ENCODE assay signal across 21 cellular contexts in genomic region chr1:147605591-147605990, GRCh38.
DNase-seq lines count a peak whose midpoint lies in the region; ATAC-seq, FAIRE-seq and TF ChIP-seq lines count a peak whose summit lies in the region.
"Had no signal": no experiment of that assay in that cellular context is flagged by ENCODE, and none has a peak within 500 bp of the region (broad histone marks: within the 10 kb centered on the region; RNA-seq: fewer than 3 reads in every experiment).

No MANE protein-coding gene starts in this region.

- no peaks in the 10 kb centered on the region for H3K9me3 ChIP-seq in astrocyte (ENCODE audit: insufficient read depth, low read depth, low read length)
- no peaks in the 10 kb centered on the region for H3K9me3 ChIP-seq in gastroesophageal sphincter
- no peaks in the 10 kb centered on the region for H3K9me3 ChIP-seq in stomach
- no peaks in the 10 kb centered on the region for H3K9me3 ChIP-seq in HepG2 (ENCODE audit: low read length)
- H3K9me3 ChIP-seq: BE2C had no signal

- H3K4me1 ChIP-seq in astrocyte (ENCODE audit: insufficient read depth, low read length): peaks cover 6% of the 10 kb centered on the region
- peaks cover 6 to 72% (median 13%) of the 10 kb centered on the region in 3 donors for H3K4me1 ChIP-seq in gastroesophageal sphincter
- H3K4me1 ChIP-seq in stomach: peaks cover 0 to 26% (median 16%) of the 10 kb centered on the region in 4 donors
- H3K4me1 ChIP-seq in HepG2 (ENCODE audit: insufficient read depth, low read length): peaks cover 28% of the 10 kb centered on the region

- ATAC-seq in gastroesophageal sphincter (no peak), HepG2 (no peak)
- ATAC-seq: PC-3 had no signal

- no peak for FAIRE-seq in astrocyte (lab: Jason Lieb, UNC)
- FAIRE-seq in HepG2 (lab: Jason Lieb, UNC): no peak
- FAIRE-seq: D721Med had no signal

- POLR2A ChIA-PET in HepG2 (lab: Yijun Ruan, JAX): no interaction called here

- DNase-seq in AG10803 (ENCODE audit: low read depth): peak; percentile 25
- peak; percentile 74 for DNase-seq in astrocyte (ENCODE audit: low read depth)
- DNase-seq in stomach: no peak
- DNase-seq in HepG2 (ENCODE audit: low spot score): no peak
- DNase-seq in OCI-M2 (lab: John Stamatoyannopoulos, UW; ENCODE audit: unreplicated experiment): no peak
- DNase-seq in erythroblast (lab: John Stamatoyannopoulos, UW): no peak
- no peak for DNase-seq in activated CD8-positive, alpha-beta memory T cell treated with anti-CD3 and anti-CD28 coated beads, Interleukin-2, amount 50 U/mL, for 48 hours
- DNase-seq: 8988T; BE2C; CD4-positive, alpha-beta T cell; H9; NCI-H1417 treated with DMSO at 0.1 percent for 48 hours; NCI-H187 treated with DMSO at 0.1 percent for 48 hours; NCI-H2227 treated with DMSO at 0.1 percent for 48 hours; NCI-H524; NCI-H82; PC-3; RPMI8226; SHP77 treated with DMSO at 0.1 percent for 48 hours had no signal

- peaks cover 30% of the 10 kb centered on the region for H3K4me1 Mint-ChIP-seq in astrocyte (ENCODE audit: low read depth, unreplicated experiment)

- CTCF ChIA-PET in HepG2 (lab: Yijun Ruan, JAX; ENCODE audit: low intra/inter-chr PET ratio, low total read pairs): no interaction called here

- H3K9me3 Mint-ChIP-seq in astrocyte (ENCODE audit: unreplicated experiment): no peaks in the 10 kb centered on the region
- H3K9me3 Mint-ChIP-seq: CD4-positive, alpha-beta T cell; H9 had no signal

- 28 to 38% methylated on average over 2 of the region's 2 CpGs for WGBS in gastroesophageal sphincter (ENCODE audit: low coverage in 1 of 2), 2 donors
- WGBS in stomach, 5 donors: 73 to 87% (median 76%) methylated on average over 2 of the region's 2 CpGs
- 98% methylated on average over 2 of the region's 2 CpGs for WGBS in HepG2 (ENCODE audit: low lambda C conversion rate)

- no peaks in the 10 kb centered on the region for H3K27me3 Mint-ChIP-seq in astrocyte (ENCODE audit: low read depth, unreplicated experiment)
- H3K27me3 Mint-ChIP-seq: CD4-positive, alpha-beta T cell had no signal

- H3K9ac ChIP-seq in astrocyte (ENCODE audit: low read length) (no peak overlapping the region), HepG2 (ENCODE audit: insufficient read depth, low read depth, low read length) (no peak overlapping the region)

- H3K27me3 ChIP-seq in astrocyte (ENCODE audit: insufficient read depth, low read length): no peaks in the 10 kb centered on the region
- H3K27me3 ChIP-seq in gastroesophageal sphincter: no peaks in the 10 kb centered on the region
- H3K27me3 ChIP-seq in stomach: no peaks in the 10 kb centered on the region
- no peaks in the 10 kb centered on the region for H3K27me3 ChIP-seq in HepG2 (ENCODE audit: control insufficient read depth in 1 of 2, insufficient read depth in 2 of 2, low read length in 2 of 2)
- H3K27me3 ChIP-seq: BE2C had no signal

- in situ Hi-C loops in HepG2 (cut with HindIII; ENCODE audit: extremely low pct_ligation_motif_present, low pct_unique_long_range_greater_than_20kb): no loop called here

- H3K79me2 ChIP-seq in astrocyte (ENCODE audit: insufficient read depth, low read length) (peaks cover 43% of the 10 kb centered on the region), HepG2 (ENCODE audit: insufficient read depth, low read length) (peaks cover 19% of the 10 kb centered on the region)

- TF ChIP-seq RAD21 in HepG2 (CRISPR knock-in tag; IDR thresholded peaks at IDR 0.05): no peak

- no peak overlapping the region for H3K4me2 ChIP-seq in astrocyte (ENCODE audit: low read length)
- H3K4me2 ChIP-seq in HepG2 (ENCODE audit: low read depth, low read length): no peak overlapping the region

- TF ChIP-seq EP300 in gastroesophageal sphincter (IDR thresholded peaks at IDR 0.05) (no peak), stomach (IDR thresholded peaks at IDR 0.05) (no peak), HepG2 (IDR thresholded peaks at IDR 0.05; ENCODE audit: low read depth in 2 of 2, low read length in 2 of 2) (no peak), HepG2 (CRISPR knock-in tag; IDR thresholded peaks at IDR 0.05; ENCODE audit: borderline replicate concordance) (no peak)

- H2AFZ ChIP-seq in astrocyte (ENCODE audit: low read depth, low read length): no peak overlapping the region
- no peak overlapping the region for H2AFZ ChIP-seq in HepG2 (ENCODE audit: low read length)

- no peak overlapping the region for H3K4me3 Mint-ChIP-seq in astrocyte (ENCODE audit: unreplicated experiment)
- H3K4me3 Mint-ChIP-seq: CD4-positive, alpha-beta T cell; H9 had no signal

- H3K27ac Mint-ChIP-seq in astrocyte (ENCODE audit: unreplicated experiment): peak overlapping the region; percentile 44
- H3K27ac Mint-ChIP-seq: CD4-positive, alpha-beta T cell had no signal

- no peak overlapping the region for H3K27ac ChIP-seq in astrocyte (ENCODE audit: low read depth, low read length)
- peak overlapping the region; percentile 62 to 90 (median 66) for H3K27ac ChIP-seq in gastroesophageal sphincter
- peak overlapping the region in 3 of 5 donors; percentile 14 to 59 (median 56) for H3K27ac ChIP-seq in stomach
- no peak overlapping the region for H3K27ac ChIP-seq in HepG2 (ENCODE audit: extremely low read length, insufficient read depth, low read length)

- peaks cover 13% of the 10 kb centered on the region for H3K36me3 Mint-ChIP-seq in astrocyte (ENCODE audit: low read depth, unreplicated experiment)

- H3K36me3 ChIP-seq in astrocyte (ENCODE audit: insufficient read depth, low read length): peaks cover 18% of the 10 kb centered on the region
- peaks cover 0 to 15% of the 10 kb centered on the region in 2 donors for H3K36me3 ChIP-seq in gastroesophageal sphincter
- H3K36me3 ChIP-seq in stomach: peaks cover 9 to 29% (median 25%) of the 10 kb centered on the region in 4 donors
- peaks cover 5 to 14% of the 10 kb centered on the region in 2 experiments; a peak in 3 of 5 replicates for H3K36me3 ChIP-seq in HepG2 (replicated peaks in 1 of 2; ENCODE audit: control insufficient read depth in 1 of 2, insufficient read depth in 2 of 2, low read length in 2 of 2)

- BruUV-seq in HepG2 (replicated peaks; lab: Mats Ljungman, UMichigan): no TSS peak

- TF ChIP-seq CTCF in AG10803 (conservative IDR thresholded peaks at IDR 0.05; ENCODE audit: low read length): no peak
- no peak for TF ChIP-seq CTCF in astrocyte (IDR thresholded peaks at IDR 0.05; ENCODE audit: insufficient read depth, low read depth, low read length)
- no peak for TF ChIP-seq CTCF in gastroesophageal sphincter (IDR thresholded peaks at IDR 0.05)
- no peak for TF ChIP-seq CTCF in stomach (IDR thresholded peaks at IDR 0.05)
- TF ChIP-seq CTCF in HepG2 (CRISPR knock-in tag; IDR thresholded peaks at IDR 0.05): no peak

- TF ChIP-seq POLR2A in gastroesophageal sphincter (IDR thresholded peaks at IDR 0.05): no peak
- no peak for TF ChIP-seq POLR2A in stomach (IDR thresholded peaks at IDR 0.05)
- TF ChIP-seq POLR2A in HepG2 (IDR thresholded peaks at IDR 0.05; ENCODE audit: insufficient read depth in 1 of 2, low read depth in 2 of 2, low read length in 2 of 2): no peak
- no peak for TF ChIP-seq POLR2A in erythroblast (IDR thresholded peaks at IDR 0.05; ENCODE audit: low read length)

- intact Hi-C loops in stomach (cut with DNase I; ENCODE audit: low total_unique reads): no loop called here
- intact Hi-C loops in HepG2 (cut with micrococcal nuclease; ENCODE audit: unreplicated experiment): no loop called here

- no peak overlapping the region for H3K4me3 ChIP-seq in AG10803 (ENCODE audit: low read length)
- no peak overlapping the region for H3K4me3 ChIP-seq in astrocyte (ENCODE audit: insufficient read depth, low read depth, low read length)
- H3K4me3 ChIP-seq in gastroesophageal sphincter: no peak overlapping the region
- no peak overlapping the region for H3K4me3 ChIP-seq in stomach
- no peak overlapping the region for H3K4me3 ChIP-seq in HepG2 (replicated peaks in 1 of 3; ENCODE audit: insufficient read depth in 1 of 3, low read depth in 2 of 3, low read length in 3 of 3)

- H4K20me1 ChIP-seq in astrocyte (ENCODE audit: insufficient read depth, low read length): peaks cover 32% of the 10 kb centered on the region
- H4K20me1 ChIP-seq in HepG2 (ENCODE audit: insufficient read depth, low read length): no peaks in the 10 kb centered on the region

TF ChIP-seq in HepG2, 621 proteins besides CTCF, POLR2A, EP300 and RAD21 (continues in another document):
- TF ChIP-seq ZNF766 (CRISPR knock-in tag; IDR thresholded peaks at IDR 0.05; ENCODE audit: borderline replicate concordance): no peak
- no peak for TF ChIP-seq ZBTB14 (CRISPR knock-in tag; IDR thresholded peaks at IDR 0.05)
- no peak for TF ChIP-seq KDM3A (CRISPR knock-in tag; IDR thresholded peaks at IDR 0.05; ENCODE audit: low read depth)
- TF ChIP-seq RNF2 (conservative IDR thresholded peaks at IDR 0.05; ENCODE audit: low read depth): no peak
- no peak for TF ChIP-seq DBP (CRISPR knock-in tag; IDR thresholded peaks at IDR 0.05; ENCODE audit: not compliant biosample characterization)
- TF ChIP-seq TOE1 (CRISPR knock-in tag; IDR thresholded peaks at IDR 0.05): no peak
- no peak for TF ChIP-seq SPEN (CRISPR knock-in tag; IDR thresholded peaks at IDR 0.05; ENCODE audit: low read depth)
- TF ChIP-seq ZNF674 (CRISPR knock-in tag; IDR thresholded peaks at IDR 0.05; ENCODE audit: low read depth): no peak
- TF ChIP-seq ZNF816 (CRISPR knock-in tag; IDR thresholded peaks at IDR 0.05; ENCODE audit: borderline replicate concordance): no peak

Comparison
In these comparisons a context has a peak if more than half of its experiments do, and no peak if none do; other contexts are left out.
1. DNase-seq: peak in AG10803 (single experiment) and astrocyte (single experiment); none in stomach (single experiment), HepG2 (single experiment), OCI-M2 (single experiment), erythroblast (0 of 2) and activated CD8-positive, alpha-beta memory T cell treated with anti-CD3 and anti-CD28 coated beads, Interleukin-2, amount 50 U/mL, for 48 hours (single experiment).
2. H3K27ac ChIP-seq: peak in gastroesophageal sphincter (4 of 4) and stomach (3 of 5); none in astrocyte (single experiment) and HepG2 (single experiment).